In the genomic region with DNA sequence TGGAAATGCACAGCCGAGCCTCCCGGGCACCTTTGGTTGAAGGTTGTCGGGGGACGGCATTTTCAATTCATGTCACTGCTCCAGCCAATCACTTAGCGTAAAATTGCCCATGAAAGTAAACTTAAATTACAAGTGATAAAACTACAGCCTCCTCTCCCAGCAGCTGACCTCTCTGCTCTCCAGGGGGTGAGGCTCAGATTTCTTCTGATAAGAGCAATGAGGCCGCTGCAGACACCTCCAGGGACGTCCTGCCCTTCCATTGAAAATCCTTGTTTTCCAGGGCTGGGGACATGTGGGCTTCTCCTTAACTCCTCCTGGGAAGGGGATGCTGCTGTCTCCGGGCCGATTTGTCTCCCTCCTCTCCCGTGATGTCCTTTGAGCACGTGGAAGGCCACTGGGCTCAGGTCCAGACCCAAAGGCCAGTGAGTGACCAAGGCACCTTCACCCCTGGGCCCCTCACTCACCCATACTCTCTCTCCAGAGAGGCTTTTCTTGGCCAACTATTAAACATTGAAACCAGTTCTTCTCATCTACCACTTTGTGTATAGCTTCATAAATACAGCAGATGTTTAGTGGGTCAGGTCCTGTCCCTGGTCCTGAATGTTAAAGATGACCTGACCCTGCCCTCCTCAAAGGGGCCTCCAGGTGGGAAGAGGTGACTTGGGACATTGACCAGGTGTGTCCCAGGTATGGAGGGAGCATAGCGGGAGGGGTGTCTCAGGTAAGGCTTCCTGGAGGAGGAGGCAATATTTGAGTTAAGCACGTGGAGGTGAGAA, we compare ENCODE assay signal across 20 cellular contexts. TPM values are rescaled to one million over a fixed set of nuclear protein-coding genes. Genes with fewer than 3 reads are reported as not detected.
DNase-seq lines count a peak whose midpoint lies in the region; ATAC-seq and TF ChIP-seq lines count a peak whose summit lies in the region.
"Had no signal": no experiment of that assay in that cellular context is flagged by ENCODE, and none has a peak within 500 bp of the region (broad histone marks: within the 10 kb centered on the region; RNA-seq: fewer than 3 reads in every experiment).

No MANE protein-coding gene starts in this region.

- H2AK5ac ChIP-seq in mesendoderm (ENCODE audit: low read length): no peak overlapping the region

- no peak overlapping the region for H3K9ac ChIP-seq in mesendoderm (ENCODE audit: low read length)
- H3K9ac ChIP-seq: GM23248, KMS-11 had no signal

- no peak overlapping the region for H2BK15ac ChIP-seq in mesendoderm (replicated peaks; ENCODE audit: low read depth)

- no peak overlapping the region for H4K8ac ChIP-seq in mesendoderm (ENCODE audit: low read depth, low read length)

- DNase-seq in DMS 273 (lab: John Stamatoyannopoulos, UW; ENCODE audit: unreplicated experiment): peak; percentile 50
- no peak for DNase-seq in DMS 273 treated with DMSO at 0.1 percent for 48 hours (lab: John Stamatoyannopoulos, UW)
- peak; percentile 11 for DNase-seq in Right ventricle myocardium inferior (ENCODE audit: missing footprints)
- no peak for DNase-seq in heart right ventricle
- DNase-seq in SK-N-DZ (ENCODE audit: low spot score): peak; percentile 42
- peak; percentile 40 for DNase-seq in mesendoderm
- DNase-seq: BE2C; CD4-positive, alpha-beta T cell; GDM1; GM23248; NCI-H1436; NCI-H2081 treated with DMSO at 0.1 percent for 48 hours; NCI-H524 treated with DMSO at 0.1 percent for 48 hours; T-cell had no signal

- no peak overlapping the region for H3K4ac ChIP-seq in mesendoderm (ENCODE audit: low read depth, low read length)

- H3K4me3 ChIP-seq in heart right ventricle (no peak overlapping the region), mesendoderm (ENCODE audit: low read length) (no peak overlapping the region)
- H3K4me3 ChIP-seq: GM23248, SJSA1 had no signal

- peaks cover 0 to 46% (median 28%) of the 10 kb centered on the region in 7 donors for H3K27me3 ChIP-seq in heart right ventricle
- no peaks in the 10 kb centered on the region for H3K27me3 ChIP-seq in mesendoderm (ENCODE audit: insufficient read depth, low read length, poor library complexity)
- H3K27me3 ChIP-seq: BE2C, SJSA1 had no signal

- H3K4me2 ChIP-seq in mesendoderm (ENCODE audit: low read length): no peak overlapping the region
- H3K4me2 ChIP-seq: KMS-11 had no signal

- H3K4me1 ChIP-seq in heart right ventricle: peaks cover 0 to 18% (median 3%) of the 10 kb centered on the region in 9 donors
- H3K4me1 ChIP-seq in mesendoderm (ENCODE audit: control insufficient read depth, low read depth, low read length): peaks cover 4% of the 10 kb centered on the region
- H3K4me1 ChIP-seq: SJSA1 had no signal

- intact Hi-C loops in Right ventricle myocardium inferior (cut with DNase I): no loop called here
- intact Hi-C loops in heart right ventricle (cut with DNase I): no loop called here

- no peaks in the 10 kb centered on the region for H3K79me2 ChIP-seq in mesendoderm (ENCODE audit: control insufficient read depth, insufficient read depth, low read length)

- no peak for TF ChIP-seq CTCF in heart right ventricle (IDR thresholded peaks at IDR 0.05)

- H4K5ac ChIP-seq in mesendoderm (ENCODE audit: low read length): no peak overlapping the region

- H3K27ac ChIP-seq in heart right ventricle (no peak overlapping the region), mesendoderm (ENCODE audit: low read depth, low read length) (no peak overlapping the region)
- H3K27ac ChIP-seq: 22Rv1, GM23248, KMS-11, SJSA1 had no signal

- H2BK120ac ChIP-seq in mesendoderm (ENCODE audit: low read depth, low read length): no peak overlapping the region

- ATAC-seq in Right ventricle myocardium inferior: no peak
- ATAC-seq in heart right ventricle: no peak
- no peak for ATAC-seq in GM21367 (IDR thresholded peaks at IDR 0.05; ENCODE audit: unreplicated experiment)
- ATAC-seq in GM18520 (IDR thresholded peaks at IDR 0.05; ENCODE audit: unreplicated experiment): no peak
- ATAC-seq: HCT116, T-cell had no signal

- H3K56ac ChIP-seq in mesendoderm (ENCODE audit: low read length): peak overlapping the region; percentile 42

- no peaks in the 10 kb centered on the region for H3K36me3 ChIP-seq in heart right ventricle
- no peaks in the 10 kb centered on the region for H3K36me3 ChIP-seq in mesendoderm (ENCODE audit: control insufficient read depth, insufficient read depth, low read length)
- H3K36me3 ChIP-seq: BE2C had no signal

- no peak overlapping the region for H2BK5ac ChIP-seq in mesendoderm (ENCODE audit: low read length)

- no peaks in the 10 kb centered on the region for H3K79me1 ChIP-seq in mesendoderm (ENCODE audit: low read length)

- H3K23ac ChIP-seq in mesendoderm (ENCODE audit: low read length): no peak overlapping the region

- H3K9me3 ChIP-seq in heart right ventricle: no peaks in the 10 kb centered on the region
- H3K9me3 ChIP-seq: BE2C, SJSA1 had no signal

- no peak overlapping the region for H3K18ac ChIP-seq in mesendoderm (ENCODE audit: low read length)

- WGBS in heart right ventricle, 2 donors: 55 to 59% methylated on average over 13 of the region's 13 CpGs
- no CpG with 5 or more reads among the region's 13 CpGs for WGBS in mesendoderm (ENCODE audit: extremely low coverage, insufficient coverage, low lambda C conversion rate)

RNA-seq across cellular contexts. Expression of a gene that starts 52.3 kb away (rescaled TPM):
- total RNA-seq in Right ventricle myocardium inferior: not detected
- under 1 TPM in 2 of 10 donors, not detected in 8; 0.10 to 0.15 TPM for total RNA-seq in heart right ventricle
- polyA plus RNA-seq in heart right ventricle: under 1 TPM; 0.09 to 0.29 TPM
- 12.6 and 22.8 TPM in 2 replicates for polyA plus RNA-seq in SK-N-DZ (2014; cell fraction: cytosol; rRNA removed)
- polyA plus RNA-seq in SK-N-DZ (2014; cell fraction: nucleus; rRNA removed): 28.9 and 49.6 TPM in 2 replicates
- 3.7 TPM for polyA plus RNA-seq in mesendoderm (2013, experiment 1 of 2)
- polyA plus RNA-seq in mesendoderm (2013, experiment 2 of 2): 3.9 TPM

Comparison
In these comparisons a context has a peak if more than half of its experiments do, and no peak if none do; other contexts are left out.
1. DNase-seq: peak in DMS 273 (single experiment), Right ventricle myocardium inferior (single experiment), SK-N-DZ (single experiment) and mesendoderm (single experiment); none in DMS 273 treated with DMSO at 0.1 percent for 48 hours (single experiment) and heart right ventricle (0 of 2).